1 cellular context compared by ENCODE assay signal in the genomic region with DNA sequence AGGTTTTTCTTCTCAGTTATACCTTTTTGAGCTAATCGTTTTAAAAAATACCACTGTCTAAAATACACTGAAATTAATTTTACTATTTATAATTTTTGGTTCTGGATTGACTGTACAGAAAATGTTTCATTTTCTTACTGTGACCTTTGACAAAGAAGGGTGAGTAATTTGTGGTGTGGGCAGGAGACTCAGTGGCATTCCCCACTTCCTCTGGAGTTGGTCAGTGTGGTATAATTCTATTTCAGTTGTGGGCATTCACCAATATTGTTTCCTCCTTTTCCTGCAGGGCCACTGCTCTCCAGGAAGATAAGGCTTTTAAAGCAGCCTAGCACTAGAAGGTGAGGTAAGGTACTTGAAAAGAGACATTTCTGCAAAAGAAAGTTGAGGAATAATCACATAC.
TF ChIP-seq lines count a peak whose summit lies in the region.

No MANE protein-coding gene starts in this region.

TF ChIP-seq in GM12878, 131 proteins besides CTCF, POLR2A, EP300 and RAD21 (continues in another document):
- TF ChIP-seq EGR1 (IDR thresholded peaks at IDR 0.05; ENCODE audit: borderline replicate concordance in 1 of 2, low read depth in 2 of 2, low read length in 2 of 2) = peak in 1 of 2 experiments; percentile 49; a peak in 1 of 3 replicates
- peak; percentile 87; the same call in 1 of the 2 replicates for TF ChIP-seq TBL1XR1 (IDR thresholded peaks at IDR 0.05; ENCODE audit: low read depth, low read length)
- TF ChIP-seq FOXM1 (IDR thresholded peaks at IDR 0.05; ENCODE audit: low read depth, low read length) = peak; percentile 91
- TF ChIP-seq BCL11A (IDR thresholded peaks at IDR 0.05; ENCODE audit: low read depth, low read length) = peak; percentile 81; the same call in 1 of the 2 replicates
- peak; percentile 90 for TF ChIP-seq MEF2A (IDR thresholded peaks at IDR 0.05; ENCODE audit: insufficient read depth, low read depth, low read length)
- TF ChIP-seq CREM (IDR thresholded peaks at IDR 0.05; ENCODE audit: low read depth) = peak; percentile 45; the same call in 1 of the 2 replicates
- no peak for TF ChIP-seq SMARCA5 (IDR thresholded peaks at IDR 0.05)
- TF ChIP-seq, protein P1, sequence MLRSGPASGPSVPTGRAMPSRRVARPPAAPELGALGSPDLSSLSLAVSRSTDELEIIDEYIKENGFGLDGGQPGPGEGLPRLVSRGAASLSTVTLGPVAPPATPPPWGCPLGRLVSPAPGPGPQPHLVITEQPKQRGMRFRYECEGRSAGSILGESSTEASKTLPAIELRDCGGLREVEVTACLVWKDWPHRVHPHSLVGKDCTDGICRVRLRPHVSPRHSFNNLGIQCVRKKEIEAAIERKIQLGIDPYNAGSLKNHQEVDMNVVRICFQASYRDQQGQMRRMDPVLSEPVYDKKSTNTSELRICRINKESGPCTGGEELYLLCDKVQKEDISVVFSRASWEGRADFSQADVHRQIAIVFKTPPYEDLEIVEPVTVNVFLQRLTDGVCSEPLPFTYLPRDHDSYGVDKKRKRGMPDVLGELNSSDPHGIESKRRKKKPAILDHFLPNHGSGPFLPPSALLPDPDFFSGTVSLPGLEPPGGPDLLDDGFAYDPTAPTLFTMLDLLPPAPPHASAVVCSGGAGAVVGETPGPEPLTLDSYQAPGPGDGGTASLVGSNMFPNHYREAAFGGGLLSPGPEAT (IDR thresholded peaks at IDR 0.05; ENCODE audit: low read depth) = peak; percentile 43; the same call in 1 of the 2 replicates
- peak; percentile 99 for TF ChIP-seq RUNX3 (IDR thresholded peaks at IDR 0.05; ENCODE audit: low read length)
- peak; percentile 88 for TF ChIP-seq CBFB (IDR thresholded peaks at IDR 0.05; ENCODE audit: low read depth)
- TF ChIP-seq, protein P2, sequence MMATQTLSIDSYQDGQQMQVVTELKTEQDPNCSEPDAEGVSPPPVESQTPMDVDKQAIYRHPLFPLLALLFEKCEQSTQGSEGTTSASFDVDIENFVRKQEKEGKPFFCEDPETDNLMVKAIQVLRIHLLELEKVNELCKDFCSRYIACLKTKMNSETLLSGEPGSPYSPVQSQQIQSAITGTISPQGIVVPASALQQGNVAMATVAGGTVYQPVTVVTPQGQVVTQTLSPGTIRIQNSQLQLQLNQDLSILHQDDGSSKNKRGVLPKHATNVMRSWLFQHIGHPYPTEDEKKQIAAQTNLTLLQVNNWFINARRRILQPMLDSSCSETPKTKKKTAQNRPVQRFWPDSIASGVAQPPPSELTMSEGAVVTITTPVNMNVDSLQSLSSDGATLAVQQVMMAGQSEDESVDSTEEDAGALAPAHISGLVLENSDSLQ (IDR thresholded peaks at IDR 0.05) = no peak
- TF ChIP-seq PML (IDR thresholded peaks at IDR 0.05; ENCODE audit: low read length) = 0 out of 2 replicates have a peak, but pooled peaks have one; percentile 62
- TF ChIP-seq CREB1 (IDR thresholded peaks at IDR 0.05; ENCODE audit: low read depth) = peak; percentile 27; the same call in 1 of the 2 replicates
- TF ChIP-seq CBX3 (IDR thresholded peaks at IDR 0.05; ENCODE audit: borderline replicate concordance, low read depth) = no peak
- TF ChIP-seq, protein P3, sequence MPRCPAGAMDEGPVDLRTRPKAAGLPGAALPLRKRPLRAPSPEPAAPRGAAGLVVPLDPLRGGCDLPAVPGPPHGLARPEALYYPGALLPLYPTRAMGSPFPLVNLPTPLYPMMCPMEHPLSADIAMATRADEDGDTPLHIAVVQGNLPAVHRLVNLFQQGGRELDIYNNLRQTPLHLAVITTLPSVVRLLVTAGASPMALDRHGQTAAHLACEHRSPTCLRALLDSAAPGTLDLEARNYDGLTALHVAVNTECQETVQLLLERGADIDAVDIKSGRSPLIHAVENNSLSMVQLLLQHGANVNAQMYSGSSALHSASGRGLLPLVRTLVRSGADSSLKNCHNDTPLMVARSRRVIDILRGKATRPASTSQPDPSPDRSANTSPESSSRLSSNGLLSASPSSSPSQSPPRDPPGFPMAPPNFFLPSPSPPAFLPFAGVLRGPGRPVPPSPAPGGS (IDR thresholded peaks at IDR 0.05; ENCODE audit: borderline replicate concordance, insufficient read depth, low read depth, low read length, poor library complexity, severe bottlenecking) = peak; percentile 34
- TF ChIP-seq ETV6 (conservative IDR thresholded peaks at IDR 0.05 in 1 of 2, IDR thresholded peaks at IDR 0.05 in 1 of 2; ENCODE audit: borderline replicate concordance in 1 of 2, low read depth in 1 of 2) = peak in 1 of 2 experiments; percentile 94; a peak in 2 of 4 replicates
- peak; percentile 93 for TF ChIP-seq BHLHE40 (IDR thresholded peaks at IDR 0.05; ENCODE audit: borderline replicate concordance in 1 of 2, low read depth in 2 of 2, low read length in 1 of 2)
- 0 out of 2 replicates have a peak, but pooled peaks have one; percentile 25 for TF ChIP-seq GATAD2B (conservative IDR thresholded peaks at IDR 0.05; ENCODE audit: low read depth)
- TF ChIP-seq ZNF274 (IDR thresholded peaks at IDR 0.05; ENCODE audit: insufficient read depth, insufficient read length) = no peak
- TF ChIP-seq CHD1 (IDR thresholded peaks at IDR 0.05; ENCODE audit: low read depth, low read length) = no peak
- no peak for TF ChIP-seq WRNIP1 (IDR thresholded peaks at IDR 0.05; ENCODE audit: borderline replicate concordance, low read depth, low read length)
- peak; percentile 84 for TF ChIP-seq IKZF1 (conservative IDR thresholded peaks at IDR 0.05)
- TF ChIP-seq GABPA (IDR thresholded peaks at IDR 0.05; ENCODE audit: low read depth) = peak; percentile 63
- no peak for TF ChIP-seq ESRRA (IDR thresholded peaks at IDR 0.05; ENCODE audit: low read length)
- TF ChIP-seq SRF (IDR thresholded peaks at IDR 0.05; ENCODE audit: low read depth in 2 of 2, low read length in 2 of 2) = 0 out of 4 replicates have a peak, but pooled peaks of 1 of the 2 experiments have one; percentile 12
- TF ChIP-seq SIN3A (IDR thresholded peaks at IDR 0.05; ENCODE audit: low read depth, low read length) = no peak
- TF ChIP-seq SP1 (IDR thresholded peaks at IDR 0.05; ENCODE audit: low read depth, low read length) = no peak
- TF ChIP-seq NFIC (IDR thresholded peaks at IDR 0.05; ENCODE audit: low read depth, low read length) = peak; percentile 95; the same call in 1 of the 2 replicates
- TF ChIP-seq IKZF2 (IDR thresholded peaks at IDR 0.05) = peak; percentile 78 to 88
- TF ChIP-seq MTA3 (IDR thresholded peaks at IDR 0.05; ENCODE audit: borderline replicate concordance, low read length) = peak; percentile 97
- peak; percentile 75 for TF ChIP-seq SPI1 (IDR thresholded peaks at IDR 0.05; ENCODE audit: borderline replicate concordance, insufficient read depth, low read depth, low read length)
- 0 out of 2 replicates have a peak, but pooled peaks have one; percentile 70 for TF ChIP-seq IRF4 (IDR thresholded peaks at IDR 0.05; ENCODE audit: low read depth, low read length)
- TF ChIP-seq ATF7 (IDR thresholded peaks at IDR 0.05; ENCODE audit: low read depth) = peak; percentile 39; the same call in 1 of the 2 replicates
- no peak for TF ChIP-seq RCOR1 (conservative IDR thresholded peaks at IDR 0.05; ENCODE audit: low read depth, low read length)
- peak; percentile 64; the same call in 1 of the 2 replicates for TF ChIP-seq PAX5 (IDR thresholded peaks at IDR 0.05; ENCODE audit: borderline replicate concordance, low read depth, low read length)
- TF ChIP-seq, protein P4, sequence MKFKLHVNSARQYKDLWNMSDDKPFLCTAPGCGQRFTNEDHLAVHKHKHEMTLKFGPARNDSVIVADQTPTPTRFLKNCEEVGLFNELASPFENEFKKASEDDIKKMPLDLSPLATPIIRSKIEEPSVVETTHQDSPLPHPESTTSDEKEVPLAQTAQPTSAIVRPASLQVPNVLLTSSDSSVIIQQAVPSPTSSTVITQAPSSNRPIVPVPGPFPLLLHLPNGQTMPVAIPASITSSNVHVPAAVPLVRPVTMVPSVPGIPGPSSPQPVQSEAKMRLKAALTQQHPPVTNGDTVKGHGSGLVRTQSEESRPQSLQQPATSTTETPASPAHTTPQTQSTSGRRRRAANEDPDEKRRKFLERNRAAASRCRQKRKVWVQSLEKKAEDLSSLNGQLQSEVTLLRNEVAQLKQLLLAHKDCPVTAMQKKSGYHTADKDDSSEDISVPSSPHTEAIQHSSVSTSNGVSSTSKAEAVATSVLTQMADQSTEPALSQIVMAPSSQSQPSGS (IDR thresholded peaks at IDR 0.05; ENCODE audit: low read length) = peak; percentile 87
- no peak for TF ChIP-seq KLF5 (IDR thresholded peaks at IDR 0.05; ENCODE audit: partially characterized antibody)
- TF ChIP-seq CHD2 (IDR thresholded peaks at IDR 0.05; ENCODE audit: borderline replicate concordance, low read depth, low read length) = no peak
- TF ChIP-seq, protein P5, sequence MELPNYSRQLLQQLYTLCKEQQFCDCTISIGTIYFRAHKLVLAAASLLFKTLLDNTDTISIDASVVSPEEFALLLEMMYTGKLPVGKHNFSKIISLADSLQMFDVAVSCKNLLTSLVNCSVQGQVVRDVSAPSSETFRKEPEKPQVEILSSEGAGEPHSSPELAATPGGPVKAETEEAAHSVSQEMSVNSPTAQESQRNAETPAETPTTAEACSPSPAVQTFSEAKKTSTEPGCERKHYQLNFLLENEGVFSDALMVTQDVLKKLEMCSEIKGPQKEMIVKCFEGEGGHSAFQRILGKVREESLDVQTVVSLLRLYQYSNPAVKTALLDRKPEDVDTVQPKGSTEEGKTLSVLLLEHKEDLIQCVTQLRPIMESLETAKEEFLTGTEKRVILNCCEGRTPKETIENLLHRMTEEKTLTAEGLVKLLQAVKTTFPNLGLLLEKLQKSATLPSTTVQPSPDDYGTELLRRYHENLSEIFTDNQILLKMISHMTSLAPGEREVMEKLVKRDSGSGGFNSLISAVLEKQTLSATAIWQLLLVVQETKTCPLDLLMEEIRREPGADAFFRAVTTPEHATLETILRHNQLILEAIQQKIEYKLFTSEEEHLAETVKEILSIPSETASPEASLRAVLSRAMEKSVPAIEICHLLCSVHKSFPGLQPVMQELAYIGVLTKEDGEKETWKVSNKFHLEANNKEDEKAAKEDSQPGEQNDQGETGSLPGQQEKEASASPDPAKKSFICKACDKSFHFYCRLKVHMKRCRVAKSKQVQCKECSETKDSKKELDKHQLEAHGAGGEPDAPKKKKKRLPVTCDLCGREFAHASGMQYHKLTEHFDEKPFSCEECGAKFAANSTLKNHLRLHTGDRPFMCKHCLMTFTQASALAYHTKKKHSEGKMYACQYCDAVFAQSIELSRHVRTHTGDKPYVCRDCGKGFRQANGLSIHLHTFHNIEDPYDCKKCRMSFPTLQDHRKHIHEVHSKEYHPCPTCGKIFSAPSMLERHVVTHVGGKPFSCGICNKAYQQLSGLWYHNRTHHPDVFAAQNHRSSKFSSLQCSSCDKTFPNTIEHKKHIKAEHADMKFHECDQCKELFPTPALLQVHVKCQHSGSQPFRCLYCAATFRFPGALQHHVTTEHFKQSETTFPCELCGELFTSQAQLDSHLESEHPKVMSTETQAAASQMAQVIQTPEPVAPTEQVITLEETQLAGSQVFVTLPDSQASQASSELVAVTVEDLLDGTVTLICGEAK (IDR thresholded peaks at IDR 0.05; ENCODE audit: borderline replicate concordance) = no peak
- peak; percentile 87 for TF ChIP-seq JUNB (IDR thresholded peaks at IDR 0.05)
- no peak for TF ChIP-seq HDGF (IDR thresholded peaks at IDR 0.05)
- peak; percentile 90; the same call in 1 of the 2 replicates for TF ChIP-seq ZBED1 (IDR thresholded peaks at IDR 0.05; ENCODE audit: borderline replicate concordance)
- TF ChIP-seq, protein P6, sequence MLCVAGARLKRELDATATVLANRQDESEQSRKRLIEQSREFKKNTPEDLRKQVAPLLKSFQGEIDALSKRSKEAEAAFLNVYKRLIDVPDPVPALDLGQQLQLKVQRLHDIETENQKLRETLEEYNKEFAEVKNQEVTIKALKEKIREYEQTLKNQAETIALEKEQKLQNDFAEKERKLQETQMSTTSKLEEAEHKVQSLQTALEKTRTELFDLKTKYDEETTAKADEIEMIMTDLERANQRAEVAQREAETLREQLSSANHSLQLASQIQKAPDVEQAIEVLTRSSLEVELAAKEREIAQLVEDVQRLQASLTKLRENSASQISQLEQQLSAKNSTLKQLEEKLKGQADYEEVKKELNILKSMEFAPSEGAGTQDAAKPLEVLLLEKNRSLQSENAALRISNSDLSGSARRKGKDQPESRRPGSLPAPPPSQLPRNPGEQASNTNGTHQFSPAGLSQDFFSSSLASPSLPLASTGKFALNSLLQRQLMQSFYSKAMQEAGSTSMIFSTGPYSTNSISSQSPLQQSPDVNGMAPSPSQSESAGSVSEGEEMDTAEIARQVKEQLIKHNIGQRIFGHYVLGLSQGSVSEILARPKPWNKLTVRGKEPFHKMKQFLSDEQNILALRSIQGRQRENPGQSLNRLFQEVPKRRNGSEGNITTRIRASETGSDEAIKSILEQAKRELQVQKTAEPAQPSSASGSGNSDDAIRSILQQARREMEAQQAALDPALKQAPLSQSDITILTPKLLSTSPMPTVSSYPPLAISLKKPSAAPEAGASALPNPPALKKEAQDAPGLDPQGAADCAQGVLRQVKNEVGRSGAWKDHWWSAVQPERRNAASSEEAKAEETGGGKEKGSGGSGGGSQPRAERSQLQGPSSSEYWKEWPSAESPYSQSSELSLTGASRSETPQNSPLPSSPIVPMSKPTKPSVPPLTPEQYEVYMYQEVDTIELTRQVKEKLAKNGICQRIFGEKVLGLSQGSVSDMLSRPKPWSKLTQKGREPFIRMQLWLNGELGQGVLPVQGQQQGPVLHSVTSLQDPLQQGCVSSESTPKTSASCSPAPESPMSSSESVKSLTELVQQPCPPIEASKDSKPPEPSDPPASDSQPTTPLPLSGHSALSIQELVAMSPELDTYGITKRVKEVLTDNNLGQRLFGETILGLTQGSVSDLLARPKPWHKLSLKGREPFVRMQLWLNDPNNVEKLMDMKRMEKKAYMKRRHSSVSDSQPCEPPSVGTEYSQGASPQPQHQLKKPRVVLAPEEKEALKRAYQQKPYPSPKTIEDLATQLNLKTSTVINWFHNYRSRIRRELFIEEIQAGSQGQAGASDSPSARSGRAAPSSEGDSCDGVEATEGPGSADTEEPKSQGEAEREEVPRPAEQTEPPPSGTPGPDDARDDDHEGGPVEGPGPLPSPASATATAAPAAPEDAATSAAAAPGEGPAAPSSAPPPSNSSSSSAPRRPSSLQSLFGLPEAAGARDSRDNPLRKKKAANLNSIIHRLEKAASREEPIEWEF (IDR thresholded peaks at IDR 0.05; ENCODE audit: insufficient replicate concordance, low read depth, low read length) = no peak
- TF ChIP-seq NRF1 (conservative IDR thresholded peaks at IDR 0.05; ENCODE audit: low read depth, low read length) = no peak
